Comparison of ENCODE assay signal across 8 cellular contexts in genomic region chr12:122021822-122022392, GRCh38. TPM values are rescaled to one million over a fixed set of nuclear protein-coding genes. Genes with fewer than 3 reads are reported as not detected.
DNase-seq lines count a peak whose midpoint lies in the region; ATAC-seq and TF ChIP-seq lines count a peak whose summit lies in the region.

Gene BCL7A (plus strand): TSS chr12:122021884. CDS start chr12:122022092, 208 bp downstream.

- peaks cover 4% of the 10 kb centered on the region for H3K27me3 Mint-ChIP-seq in CD8-positive, alpha-beta T cell (ENCODE audit: low read depth)
- peaks cover 12% of the 10 kb centered on the region for H3K27me3 Mint-ChIP-seq in activated T-helper 2 cell treated with anti-CD3 and anti-CD28 coated beads, Interferon-gamma antibody, Interleukin-2, Interleukin-4, amounts not matched to agents 10 μg/mL and 5 μg/mL and 100 μg/mL, durations not matched to agents 14 hours and 24 hours and 36 hours (ENCODE audit: low read depth)
- peaks cover 25 to 32% of the 10 kb centered on the region in 2 donors for H3K27me3 Mint-ChIP-seq in natural killer cell treated with Interleukin-12 subunit alpha and Interleukin-12 subunit beta and Interleukin-15 and Interleukin-18, amount 100 ng/mL, for 72 hours

- peaks cover 18% of the 10 kb centered on the region for H3K4me1 ChIP-seq in CD8-positive, alpha-beta T cell (ENCODE audit: insufficient read depth, low read length)

- peaks cover 5% of the 10 kb centered on the region for H3K36me3 Mint-ChIP-seq in CD8-positive, alpha-beta T cell
- H3K36me3 Mint-ChIP-seq in activated T-helper 2 cell treated with anti-CD3 and anti-CD28 coated beads, Interferon-gamma antibody, Interleukin-2, Interleukin-4, amounts not matched to agents 10 μg/mL and 5 μg/mL and 100 μg/mL, durations not matched to agents 14 hours and 24 hours and 36 hours (ENCODE audit: low read depth): no peaks in the 10 kb centered on the region
- H3K36me3 Mint-ChIP-seq in natural killer cell treated with Interleukin-12 subunit alpha and Interleukin-12 subunit beta and Interleukin-15 and Interleukin-18, amount 100 ng/mL, for 72 hours: peaks cover 9% of the 10 kb centered on the region

- H3K9me3 ChIP-seq in CD8-positive, alpha-beta T cell (ENCODE audit: low read length): no peaks in the 10 kb centered on the region

- peaks cover 11% of the 10 kb centered on the region for H3K4me1 Mint-ChIP-seq in CD8-positive, alpha-beta T cell (ENCODE audit: low read depth)
- peaks cover 8% of the 10 kb centered on the region for H3K4me1 Mint-ChIP-seq in activated T-helper 2 cell treated with anti-CD3 and anti-CD28 coated beads, Interferon-gamma antibody, Interleukin-2, Interleukin-4, amounts not matched to agents 10 μg/mL and 5 μg/mL and 100 μg/mL, durations not matched to agents 14 hours and 24 hours and 36 hours (ENCODE audit: low read depth)
- H3K4me1 Mint-ChIP-seq in natural killer cell treated with Interleukin-12 subunit alpha and Interleukin-12 subunit beta and Interleukin-15 and Interleukin-18, amount 100 ng/mL, for 72 hours (ENCODE audit: low read depth in 2 of 2): peaks cover 0 to 8% of the 10 kb centered on the region in 2 donors

- H3K4me3 Mint-ChIP-seq in CD8-positive, alpha-beta T cell: peak within 1 kb of the TSS; percentile 91
- peak within 1 kb of the TSS; percentile 91 for H3K4me3 Mint-ChIP-seq in activated T-helper 2 cell treated with anti-CD3 and anti-CD28 coated beads, Interferon-gamma antibody, Interleukin-2, Interleukin-4, amounts not matched to agents 10 μg/mL and 5 μg/mL and 100 μg/mL, durations not matched to agents 14 hours and 24 hours and 36 hours (ENCODE audit: low read depth)
- H3K4me3 Mint-ChIP-seq in natural killer cell treated with Interleukin-12 subunit alpha and Interleukin-12 subunit beta and Interleukin-15 and Interleukin-18, amount 100 ng/mL, for 72 hours: peak within 1 kb of the TSS; percentile 80

- CTCF ChIA-PET in CD8-positive, alpha-beta T cell (lab: Charles Lee): interaction anchor here (0.6 to 1.3 kb wide), 3 partner anchors 19 to 103 kb away, joined by 3 to 4 read pairs (median 4); partner anchors contain the start of gene CFAP251

- DNase-seq in CD8-positive, alpha-beta T cell: peak; percentile 34 to 73 (median 44)
- peak; percentile 85 for DNase-seq in HK-2 (ENCODE audit: unreplicated experiment)
- peak; percentile 75 for DNase-seq in OCI-M1 (lab: John Stamatoyannopoulos, UW)
- peak; percentile 56 for DNase-seq in activated T-helper 2 cell treated with anti-CD3 and anti-CD28 coated beads, Interferon-gamma antibody, Interleukin-2, Interleukin-4, amounts not matched to agents 10 μg/mL and 5 μg/mL and 100 μg/mL, durations not matched to agents 14 hours and 24 hours and 36 hours (ENCODE audit: low spot score)
- DNase-seq in fibroblast of villous mesenchyme (ENCODE audit: low read depth): peak; percentile 71
- no peak for DNase-seq in natural killer cell treated with Interleukin-12 subunit alpha and Interleukin-12 subunit beta and Interleukin-15 and Interleukin-18, amount 100 ng/mL, for 72 hours (ENCODE audit: low spot score)
- peak in 45 of 49 donors; percentile 13 to 79 (median 56) for DNase-seq in substantia nigra (lab: John Stamatoyannopoulos, UW)

- H3K9me3 Mint-ChIP-seq in CD8-positive, alpha-beta T cell: peaks cover 3% of the 10 kb centered on the region
- H3K9me3 Mint-ChIP-seq in activated T-helper 2 cell treated with anti-CD3 and anti-CD28 coated beads, Interferon-gamma antibody, Interleukin-2, Interleukin-4, amounts not matched to agents 10 μg/mL and 5 μg/mL and 100 μg/mL, durations not matched to agents 14 hours and 24 hours and 36 hours: peaks cover 6% of the 10 kb centered on the region
- H3K9me3 Mint-ChIP-seq in natural killer cell treated with Interleukin-12 subunit alpha and Interleukin-12 subunit beta and Interleukin-15 and Interleukin-18, amount 100 ng/mL, for 72 hours: no peaks in the 10 kb centered on the region

- no peak for TF ChIP-seq CTCF in CD8-positive, alpha-beta T cell (IDR thresholded peaks at IDR 0.05)
- no peak for TF ChIP-seq CTCF in fibroblast of villous mesenchyme (IDR thresholded peaks at IDR 0.05; ENCODE audit: insufficient read depth, low read depth, low read length)

- ATAC-seq in CD8-positive, alpha-beta T cell: peak; percentile 78
- peak; percentile 70 to 86 for ATAC-seq in natural killer cell treated with Interleukin-12 subunit alpha and Interleukin-12 subunit beta and Interleukin-15 and Interleukin-18, amount 100 ng/mL, for 72 hours
- ATAC-seq in HG03196 (IDR thresholded peaks at IDR 0.05; ENCODE audit: unreplicated experiment): no peak

- H3K27ac ChIP-seq in CD8-positive, alpha-beta T cell (ENCODE audit: low read depth, low read length): no peak within 1 kb of the TSS
- H3K27ac ChIP-seq in substantia nigra (ENCODE audit: low read depth, low read length, poor library complexity, severe bottlenecking): peak within 1 kb of the TSS; percentile 69

- H3K27ac Mint-ChIP-seq in CD8-positive, alpha-beta T cell: peak within 1 kb of the TSS; percentile 75
- H3K27ac Mint-ChIP-seq in activated T-helper 2 cell treated with anti-CD3 and anti-CD28 coated beads, Interferon-gamma antibody, Interleukin-2, Interleukin-4, amounts not matched to agents 10 μg/mL and 5 μg/mL and 100 μg/mL, durations not matched to agents 14 hours and 24 hours and 36 hours: peak within 1 kb of the TSS; percentile 86
- no peak within 1 kb of the TSS for H3K27ac Mint-ChIP-seq in natural killer cell treated with Interleukin-12 subunit alpha and Interleukin-12 subunit beta and Interleukin-15 and Interleukin-18, amount 100 ng/mL, for 72 hours

- no peaks in the 10 kb centered on the region for H3K27me3 ChIP-seq in CD8-positive, alpha-beta T cell (ENCODE audit: insufficient read depth, low read length)

- POLR2A ChIA-PET in CD8-positive, alpha-beta T cell (lab: Charles Lee): interaction anchor here (1.0 to 1.6 kb wide), 3 partner anchors 10 to 16 kb away, joined by 3 to 7 read pairs (median 3); no protein-coding TSS in a partner anchor

- intact Hi-C loops in CD8-positive, alpha-beta T cell (cut with DNase I, micrococcal nuclease): loop anchor here (2.0 kb wide), 1 partner anchor 103 kb away; the partner anchor contains the start of gene CFAP251 (in 2 of the 2)
- intact Hi-C loops in activated T-helper 2 cell treated with anti-CD3 and anti-CD28 coated beads, Interferon-gamma antibody, Interleukin-2, Interleukin-4, amounts not matched to agents 10 μg/mL and 5 μg/mL and 100 μg/mL, durations not matched to agents 14 hours and 24 hours and 36 hours (cut with micrococcal nuclease): loop anchor here (5.0 kb wide), 1 partner anchor 105 kb away; the partner anchor contains the start of gene CFAP251

- no peaks in the 10 kb centered on the region for H3K36me3 ChIP-seq in CD8-positive, alpha-beta T cell (ENCODE audit: insufficient read depth, low read length)

- peak within 1 kb of the TSS; percentile 57 for H3K4me3 ChIP-seq in CD8-positive, alpha-beta T cell (ENCODE audit: low read depth, low read length)
- peak within 1 kb of the TSS; percentile 63 for H3K4me3 ChIP-seq in fibroblast of villous mesenchyme (ENCODE audit: low read depth, low read length)

RNA-seq across cellular contexts. Expression of gene BCL7A, which starts in this region (rescaled TPM):
- total RNA-seq in CD8-positive, alpha-beta T cell: 1 to 10 TPM; 6.8 to 7.8 TPM
- 11.4 and 12.5 TPM in 2 replicates for total RNA-seq in activated T-helper 2 cell treated with anti-CD3 and anti-CD28 coated beads, Interferon-gamma antibody, Interleukin-2, Interleukin-4, amounts not matched to agents 10 μg/mL and 5 μg/mL and 100 μg/mL, durations not matched to agents 14 hours and 24 hours and 36 hours
- 3.9 TPM in 2 replicates for total RNA-seq in fibroblast of villous mesenchyme
- total RNA-seq in natural killer cell treated with Interleukin-12 subunit alpha and Interleukin-12 subunit beta and Interleukin-15 and Interleukin-18, amount 100 ng/mL, for 72 hours: under 1 TPM; 0.33 to 0.69 TPM

Comparison
In these comparisons a context has a peak if more than half of its experiments do, and no peak if none do; other contexts are left out.
1. Peak in ATAC-seq in natural killer cell treated with Interleukin-12 subunit alpha and Interleukin-12 subunit beta and Interleukin-15 and Interleukin-18, amount 100 ng/mL, for 72 hours; RNA of the gene not detected or under 1 TPM.
2. H3K27ac Mint-ChIP-seq: peak in CD8-positive, alpha-beta T cell (single experiment) and activated T-helper 2 cell treated with anti-CD3 and anti-CD28 coated beads, Interferon-gamma antibody, Interleukin-2, Interleukin-4, amounts not matched to agents 10 μg/mL and 5 μg/mL and 100 μg/mL, durations not matched to agents 14 hours and 24 hours and 36 hours (single experiment); none in natural killer cell treated with Interleukin-12 subunit alpha and Interleukin-12 subunit beta and Interleukin-15 and Interleukin-18, amount 100 ng/mL, for 72 hours (0 of 2).
3. Peak in every context shown above with its lines, with median percentiles within 50 percentile points of each other: H3K4me3 Mint-ChIP-seq.